Comparison of ENCODE assay signal across 27 cellular contexts in the genomic region with DNA sequence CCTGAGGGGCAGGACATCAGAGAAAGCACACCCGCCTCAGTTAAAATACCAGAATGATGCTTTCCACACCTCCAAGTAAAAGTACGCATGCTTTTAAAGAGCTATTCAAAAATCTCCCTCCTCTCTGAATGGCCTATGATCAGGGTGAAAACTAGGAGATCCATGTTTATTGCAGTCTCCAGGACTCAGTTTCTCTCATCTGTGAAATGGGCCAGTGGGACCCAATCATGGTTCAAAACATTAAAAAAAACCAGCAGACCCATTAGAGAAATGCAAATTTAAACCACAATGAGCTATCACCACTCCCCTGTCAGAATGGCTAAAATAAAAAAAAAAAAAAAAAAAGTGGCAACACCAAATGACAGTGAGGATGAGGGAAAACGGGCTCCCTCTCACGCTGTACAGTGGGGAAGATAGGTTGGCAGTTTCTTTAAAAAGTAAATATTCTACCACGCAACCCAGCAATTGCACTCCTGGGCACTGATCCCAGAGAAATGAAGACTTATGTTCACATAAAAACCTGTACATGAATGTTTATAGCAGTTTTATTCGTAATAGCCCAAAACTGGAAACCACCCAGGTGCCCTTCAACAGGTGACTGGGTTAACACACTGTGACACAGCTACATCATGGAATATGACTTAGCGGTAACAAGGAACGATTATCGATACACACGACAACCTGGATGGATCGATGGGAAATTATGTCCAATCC.
"Had no signal": no experiment of that assay in that cellular context is flagged by ENCODE, and none has a peak within 500 bp of the region (broad histone marks: within the 10 kb centered on the region; RNA-seq: fewer than 3 reads in every experiment).

No MANE protein-coding gene starts in this region.

- H3K27ac ChIP-seq: ascending aorta, body of pancreas, cardiac muscle cell had no signal

- ATAC-seq: activated naive CD4-positive, alpha-beta T cell treated with anti-CD3 and anti-CD28 coated beads, Interleukin-2, amount 50 U/mL, for 72 hours; activated naive CD8-positive, alpha-beta T cell treated with anti-CD3 and anti-CD28 coated beads, Interleukin-2, amount 50 U/mL, for 24 hours; activated T-cell treated with anti-CD3 and anti-CD28 coated beads, Interleukin-2, amount 50 U/mL, for 4 hours; body of pancreas; T-cell had no signal

- H3K27me3 ChIP-seq: ascending aorta, body of pancreas, cardiac muscle cell had no signal

- H3K36me3 ChIP-seq: ascending aorta, cardiac muscle cell had no signal

- DNase-seq: activated CD4-positive, alpha-beta memory T cell treated with anti-CD3 and anti-CD28 coated beads for 36 hours; activated CD4-positive, alpha-beta T cell treated with anti-CD3 and anti-CD28 coated beads, Interleukin-2, amount 10 ng/mL, durations not matched to agents 7 days and 5 days; activated CD4-positive, CD25-positive, alpha-beta regulatory T cell; activated CD8-positive, alpha-beta memory T cell treated with anti-CD3 and anti-CD28 coated beads for 24 hours; activated effector memory CD4-positive, alpha-beta T cell treated with anti-CD3 and anti-CD28 coated beads, Interleukin-2, amount 50 U/mL, for 16 hours; activated naive CD4-positive, alpha-beta T cell treated with Interleukin-2 at 50 U/mL for 16 hours; activated naive CD8-positive, alpha-beta T cell treated with anti-CD3 and anti-CD28 coated beads, Interleukin-2, amount 50 U/mL, for 24 hours; activated T-cell treated with anti-CD3 and anti-CD28 coated beads, Interleukin-2, amount 50 U/mL, for 4 hours; amniotic stem cell; body of pancreas; cerebellar nuclear complex; Karpas-422; NCI-H146; NCI-H187 treated with DMSO at 0.1 percent for 48 hours; NCI-H2171; NCI-H2227 treated with DMSO at 0.1 percent for 48 hours; NCI-H446 treated with DMSO at 0.1 percent for 48 hours; NCI-H524 treated with DMSO at 0.1 percent for 48 hours; NCI-H748 treated with DMSO at 0.1 percent for 48 hours; SIG-M5; T-cell; T-helper 2 cell; T1000 had no signal

- FAIRE-seq: TTC549 had no signal

- H3K4me1 ChIP-seq: ascending aorta, body of pancreas had no signal

- H3K4me3 ChIP-seq: ascending aorta, body of pancreas, cardiac muscle cell had no signal

- H3K9me3 ChIP-seq: ascending aorta, body of pancreas had no signal
